In the genomic region with DNA sequence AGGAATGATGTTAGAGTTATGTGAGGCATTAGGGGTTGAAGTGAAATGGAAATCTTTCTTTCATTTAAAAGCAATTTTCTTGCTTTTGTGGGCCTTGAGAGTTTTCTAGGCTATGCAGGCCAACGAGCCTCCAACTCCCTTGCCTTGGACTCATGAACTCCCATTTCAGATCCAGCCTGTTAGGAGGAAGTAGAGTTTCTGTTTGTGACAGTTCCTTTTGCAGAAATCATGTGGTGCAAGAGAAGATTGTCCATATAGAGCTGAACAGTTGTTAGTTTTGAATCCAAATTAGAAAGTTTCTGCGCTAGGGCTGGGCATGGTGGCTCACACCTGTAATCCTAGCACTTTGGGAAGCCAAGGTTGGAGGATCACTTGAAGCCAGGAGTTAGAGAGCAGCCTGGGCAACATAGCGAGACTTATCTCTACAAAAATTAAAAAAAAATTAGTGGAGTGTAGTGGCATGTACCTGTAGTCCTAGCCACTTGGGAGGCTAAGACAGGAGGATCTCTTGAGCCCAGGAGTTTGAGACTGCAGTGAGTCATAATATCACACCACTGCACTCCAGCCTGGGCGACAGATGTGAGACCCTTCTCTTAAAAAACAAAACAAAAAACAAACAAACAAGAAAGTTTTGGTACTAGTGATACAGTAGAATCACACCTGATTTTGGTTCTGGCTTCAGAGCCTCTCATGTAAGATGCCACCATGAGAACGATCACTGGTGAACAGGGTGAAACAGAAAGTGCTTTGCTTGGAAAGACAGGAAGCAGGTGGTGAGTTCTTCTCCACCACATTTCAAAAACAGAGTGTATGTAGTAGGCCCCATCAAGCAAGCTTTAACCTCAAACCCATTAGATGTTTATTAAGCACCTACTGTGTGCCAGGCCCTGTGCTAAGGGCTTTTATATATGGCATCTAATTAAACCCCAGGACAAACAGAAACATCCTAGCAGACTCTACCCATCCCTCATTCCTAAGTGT, we compare ENCODE assay signal across 7 cellular contexts. TPM values are rescaled to one million over a fixed set of nuclear protein-coding genes. Genes with fewer than 3 reads are reported as not detected.
A peak's percentile ranks its signal among the peaks of the same experiment; 100 is the strongest.
DNase-seq lines count a peak whose midpoint lies in the region; ATAC-seq lines count a peak whose summit lies in the region.

No MANE protein-coding gene starts in this region.

- H3K36me3 ChIP-seq in HAP-1 (replicated peaks): no peaks in the 10 kb centered on the region

- no peak overlapping the region for H3K4me3 ChIP-seq in HAP-1

- no peaks in the 10 kb centered on the region for H3K27me3 ChIP-seq in HAP-1 (ENCODE audit: low read depth)

- no peaks in the 10 kb centered on the region for H3K9me3 Mint-ChIP-seq in natural killer cell treated with Interleukin-12 subunit alpha and Interleukin-12 subunit beta and Interleukin-15 and Interleukin-18, amount 100 ng/mL, for 72 hours

- H3K9me3 ChIP-seq in HAP-1: no peaks in the 10 kb centered on the region

- H3K4me1 Mint-ChIP-seq in natural killer cell treated with Interleukin-12 subunit alpha and Interleukin-12 subunit beta and Interleukin-15 and Interleukin-18, amount 100 ng/mL, for 72 hours (ENCODE audit: low read depth in 2 of 2): peaks cover 27 to 28% of the 10 kb centered on the region in 2 donors

- in situ Hi-C loops in HAP-1 (cut with MboI; ENCODE audit: low sequenced_read_pairs): no loop called here

- no peaks in the 10 kb centered on the region for H3K36me3 Mint-ChIP-seq in natural killer cell treated with Interleukin-12 subunit alpha and Interleukin-12 subunit beta and Interleukin-15 and Interleukin-18, amount 100 ng/mL, for 72 hours

- peak overlapping the region; percentile 60 to 81 for H3K27ac Mint-ChIP-seq in natural killer cell treated with Interleukin-12 subunit alpha and Interleukin-12 subunit beta and Interleukin-15 and Interleukin-18, amount 100 ng/mL, for 72 hours

- no peaks in the 10 kb centered on the region for H3K4me1 ChIP-seq in HAP-1

- H3K27me3 Mint-ChIP-seq in natural killer cell treated with Interleukin-12 subunit alpha and Interleukin-12 subunit beta and Interleukin-15 and Interleukin-18, amount 100 ng/mL, for 72 hours: no peaks in the 10 kb centered on the region

- ATAC-seq in GM18907 (IDR thresholded peaks at IDR 0.05; ENCODE audit: unreplicated experiment): peak; percentile 87
- peak; percentile 83 for ATAC-seq in HG02852 (IDR thresholded peaks at IDR 0.05; ENCODE audit: unreplicated experiment)
- peak; percentile 70 to 79 for ATAC-seq in natural killer cell treated with Interleukin-12 subunit alpha and Interleukin-12 subunit beta and Interleukin-15 and Interleukin-18, amount 100 ng/mL, for 72 hours

- peak overlapping the region; percentile 65 for H3K4me3 Mint-ChIP-seq in natural killer cell treated with Interleukin-12 subunit alpha and Interleukin-12 subunit beta and Interleukin-15 and Interleukin-18, amount 100 ng/mL, for 72 hours

- DNase-seq in OCI-M1 (lab: John Stamatoyannopoulos, UW): peak; percentile 20
- DNase-seq in natural killer cell treated with Interleukin-12 subunit alpha and Interleukin-12 subunit beta and Interleukin-15 and Interleukin-18, amount 100 ng/mL, for 72 hours (ENCODE audit: low spot score): no peak
- DNase-seq in HAP-1 (ENCODE audit: low spot score in 2 of 2): no peak
- DNase-seq in NCI-H2029 treated with DMSO at 0.1 percent for 48 hours (lab: John Stamatoyannopoulos, UW): no peak
- no peak for DNase-seq in GM03348 (ENCODE audit: low spot score)

RNA-seq across cellular contexts. Expression of a gene that starts 47.5 kb away (rescaled TPM):
- total RNA-seq in natural killer cell treated with Interleukin-12 subunit alpha and Interleukin-12 subunit beta and Interleukin-15 and Interleukin-18, amount 100 ng/mL, for 72 hours: 100 to 1,000 TPM; 121 to 142 TPM
